ENCODE assay signal across 1 cellular context in the genomic region with DNA sequence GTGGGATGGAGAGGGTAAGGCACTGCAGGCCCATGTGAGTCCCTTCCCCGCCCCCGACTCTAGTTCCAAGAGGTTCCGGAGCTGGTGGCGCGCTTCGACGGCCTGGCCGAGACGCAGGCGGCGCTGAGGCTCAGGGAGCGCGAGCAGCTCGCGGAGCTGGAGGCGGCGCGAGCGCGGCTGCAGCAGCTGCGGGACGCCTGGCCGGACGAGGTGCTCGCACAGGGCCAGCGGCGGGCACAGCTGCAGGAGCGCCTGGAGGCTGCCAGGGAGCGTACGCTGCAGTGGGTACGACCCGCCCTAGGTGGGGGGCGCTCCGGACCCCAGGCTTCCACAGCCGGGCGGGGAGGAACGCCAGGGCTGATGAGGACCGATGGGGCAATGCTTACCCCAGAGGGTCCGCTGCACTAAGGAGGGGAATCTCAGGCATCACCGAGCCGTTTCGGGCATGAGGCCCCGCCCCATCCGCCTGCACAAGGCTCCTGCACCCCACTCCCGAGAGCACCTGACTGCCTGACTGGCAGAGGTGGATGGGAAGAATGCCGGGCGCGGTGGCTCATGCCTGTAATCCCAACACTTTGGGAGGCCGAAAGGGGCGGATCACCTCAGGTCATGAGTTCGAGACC.
TF ChIP-seq lines count a peak whose summit lies in the region.

No MANE protein-coding gene starts in this region.

TF ChIP-seq in GM12878, 131 proteins besides CTCF, POLR2A, EP300 and RAD21:
- no peak for TF ChIP-seq ZSCAN29 (IDR thresholded peaks at IDR 0.05)
- no peak for TF ChIP-seq IRF4 (IDR thresholded peaks at IDR 0.05; ENCODE audit: low read depth, low read length)
- TF ChIP-seq YBX1 (IDR thresholded peaks at IDR 0.05): no peak
- TF ChIP-seq DPF2 (IDR thresholded peaks at IDR 0.05): no peak
- TF ChIP-seq IKZF1 (conservative IDR thresholded peaks at IDR 0.05): peak; percentile 22; the same call in 1 of the 2 replicates
- TF ChIP-seq, protein P1, sequence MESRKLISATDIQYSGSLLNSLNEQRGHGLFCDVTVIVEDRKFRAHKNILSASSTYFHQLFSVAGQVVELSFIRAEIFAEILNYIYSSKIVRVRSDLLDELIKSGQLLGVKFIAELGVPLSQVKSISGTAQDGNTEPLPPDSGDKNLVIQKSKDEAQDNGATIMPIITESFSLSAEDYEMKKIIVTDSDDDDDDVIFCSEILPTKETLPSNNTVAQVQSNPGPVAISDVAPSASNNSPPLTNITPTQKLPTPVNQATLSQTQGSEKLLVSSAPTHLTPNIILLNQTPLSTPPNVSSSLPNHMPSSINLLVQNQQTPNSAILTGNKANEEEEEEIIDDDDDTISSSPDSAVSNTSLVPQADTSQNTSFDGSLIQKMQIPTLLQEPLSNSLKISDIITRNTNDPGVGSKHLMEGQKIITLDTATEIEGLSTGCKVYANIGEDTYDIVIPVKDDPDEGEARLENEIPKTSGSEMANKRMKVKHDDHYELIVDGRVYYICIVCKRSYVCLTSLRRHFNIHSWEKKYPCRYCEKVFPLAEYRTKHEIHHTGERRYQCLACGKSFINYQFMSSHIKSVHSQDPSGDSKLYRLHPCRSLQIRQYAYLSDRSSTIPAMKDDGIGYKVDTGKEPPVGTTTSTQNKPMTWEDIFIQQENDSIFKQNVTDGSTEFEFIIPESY (IDR thresholded peaks at IDR 0.05): no peak
- TF ChIP-seq, protein P2, sequence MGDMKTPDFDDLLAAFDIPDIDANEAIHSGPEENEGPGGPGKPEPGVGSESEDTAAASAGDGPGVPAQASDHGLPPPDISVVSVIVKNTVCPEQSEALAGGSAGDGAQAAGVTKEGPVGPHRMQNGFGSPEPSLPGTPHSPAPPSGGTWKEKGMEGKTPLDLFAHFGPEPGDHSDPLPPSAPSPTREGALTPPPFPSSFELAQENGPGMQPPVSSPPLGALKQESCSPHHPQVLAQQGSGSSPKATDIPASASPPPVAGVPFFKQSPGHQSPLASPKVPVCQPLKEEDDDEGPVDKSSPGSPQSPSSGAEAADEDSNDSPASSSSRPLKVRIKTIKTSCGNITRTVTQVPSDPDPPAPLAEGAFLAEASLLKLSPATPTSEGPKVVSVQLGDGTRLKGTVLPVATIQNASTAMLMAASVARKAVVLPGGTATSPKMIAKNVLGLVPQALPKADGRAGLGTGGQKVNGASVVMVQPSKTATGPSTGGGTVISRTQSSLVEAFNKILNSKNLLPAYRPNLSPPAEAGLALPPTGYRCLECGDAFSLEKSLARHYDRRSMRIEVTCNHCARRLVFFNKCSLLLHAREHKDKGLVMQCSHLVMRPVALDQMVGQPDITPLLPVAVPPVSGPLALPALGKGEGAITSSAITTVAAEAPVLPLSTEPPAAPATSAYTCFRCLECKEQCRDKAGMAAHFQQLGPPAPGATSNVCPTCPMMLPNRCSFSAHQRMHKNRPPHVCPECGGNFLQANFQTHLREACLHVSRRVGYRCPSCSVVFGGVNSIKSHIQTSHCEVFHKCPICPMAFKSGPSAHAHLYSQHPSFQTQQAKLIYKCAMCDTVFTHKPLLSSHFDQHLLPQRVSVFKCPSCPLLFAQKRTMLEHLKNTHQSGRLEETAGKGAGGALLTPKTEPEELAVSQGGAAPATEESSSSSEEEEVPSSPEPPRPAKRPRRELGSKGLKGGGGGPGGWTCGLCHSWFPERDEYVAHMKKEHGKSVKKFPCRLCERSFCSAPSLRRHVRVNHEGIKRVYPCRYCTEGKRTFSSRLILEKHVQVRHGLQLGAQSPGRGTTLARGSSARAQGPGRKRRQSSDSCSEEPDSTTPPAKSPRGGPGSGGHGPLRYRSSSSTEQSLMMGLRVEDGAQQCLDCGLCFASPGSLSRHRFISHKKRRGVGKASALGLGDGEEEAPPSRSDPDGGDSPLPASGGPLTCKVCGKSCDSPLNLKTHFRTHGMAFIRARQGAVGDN (IDR thresholded peaks at IDR 0.05): no peak
